In genomic region chr15:72796515-72797337, GRCh38 we compare ENCODE assay signal across 7 cellular contexts. TPM values are rescaled to one million over a fixed set of nuclear protein-coding genes. Genes with fewer than 3 reads are reported as not detected.
DNase-seq lines count a peak whose midpoint lies in the region; ATAC-seq and TF ChIP-seq lines count a peak whose summit lies in the region.

No MANE protein-coding gene starts in this region.

- peaks cover 7% of the 10 kb centered on the region for H3K4me1 Mint-ChIP-seq in T-helper 1 cell treated with Interleukin-12 subunit alpha and Interleukin-12 subunit beta and Interleukin-4 antibody, amounts not matched to agents 30 μg/mL and 1 μg/mL, for 36 hours (ENCODE audit: low read depth)
- H3K4me1 Mint-ChIP-seq in brain = peaks cover 27% of the 10 kb centered on the region

- H3K9me3 Mint-ChIP-seq in T-helper 1 cell treated with Interleukin-12 subunit alpha and Interleukin-12 subunit beta and Interleukin-4 antibody, amounts not matched to agents 30 μg/mL and 1 μg/mL, for 36 hours = no peaks in the 10 kb centered on the region
- peaks cover 0 to 4% (median 0%) of the 10 kb centered on the region in 5 experiments for H3K9me3 Mint-ChIP-seq in brain

- DNase-seq in GM10266 (ENCODE audit: extremely low spot score) (peak; percentile 79), HT1080 (ENCODE audit: low read depth) (peak; percentile 46)

- H3K27ac ChIP-seq in iPS-18a (ENCODE audit: low read length) = no peak overlapping the region

- peak overlapping the region; percentile 63 for H3K4me3 ChIP-seq in iPS-18a (ENCODE audit: low read length)
- H3K4me3 ChIP-seq in skeletal muscle satellite cell (ENCODE audit: low read length) = peak overlapping the region; percentile 70

- H3K27me3 Mint-ChIP-seq in T-helper 1 cell treated with Interleukin-12 subunit alpha and Interleukin-12 subunit beta and Interleukin-4 antibody, amounts not matched to agents 30 μg/mL and 1 μg/mL, for 36 hours (ENCODE audit: low read depth) = peaks cover 39% of the 10 kb centered on the region
- peaks cover 28% of the 10 kb centered on the region for H3K27me3 Mint-ChIP-seq in brain

- H3K9me3 ChIP-seq in iPS-18a (ENCODE audit: control insufficient read depth, low read depth, low read length) (no peaks in the 10 kb centered on the region), skeletal muscle satellite cell (replicated peaks; ENCODE audit: low read length) (no peaks in the 10 kb centered on the region)

- H3K27ac Mint-ChIP-seq in T-helper 1 cell treated with Interleukin-12 subunit alpha and Interleukin-12 subunit beta and Interleukin-4 antibody, amounts not matched to agents 30 μg/mL and 1 μg/mL, for 36 hours = peak overlapping the region; percentile 57
- peak overlapping the region in 2 of 5 experiments; percentile 41 to 78 for H3K27ac Mint-ChIP-seq in brain

- no peaks in the 10 kb centered on the region for H3K36me3 Mint-ChIP-seq in T-helper 1 cell treated with Interleukin-12 subunit alpha and Interleukin-12 subunit beta and Interleukin-4 antibody, amounts not matched to agents 30 μg/mL and 1 μg/mL, for 36 hours (ENCODE audit: low read depth)
- no peaks in the 10 kb centered on the region for H3K36me3 Mint-ChIP-seq in brain

- H3K4me1 ChIP-seq in iPS-18a (ENCODE audit: control insufficient read depth, low read depth, low read length) (no peaks in the 10 kb centered on the region), skeletal muscle satellite cell (ENCODE audit: control insufficient read depth, insufficient read depth, low read length) (peaks cover 8% of the 10 kb centered on the region)

- H3K9ac ChIP-seq in iPS-18a (ENCODE audit: low read length) (no peak overlapping the region), skeletal muscle satellite cell (ENCODE audit: low read depth, low read length) (peak overlapping the region; percentile 52)

- H3K27me3 ChIP-seq in iPS-18a (ENCODE audit: control insufficient read depth, insufficient read depth, low read length) (peaks cover 10% of the 10 kb centered on the region), skeletal muscle satellite cell (ENCODE audit: control insufficient read depth, insufficient read depth, low read length) (peaks cover 25% of the 10 kb centered on the region)

- peak overlapping the region; percentile 91 for H3K4me2 ChIP-seq in skeletal muscle satellite cell (ENCODE audit: low read length)

- H3K36me3 ChIP-seq in iPS-18a (ENCODE audit: control insufficient read depth, low read depth, low read length) (no peaks in the 10 kb centered on the region), skeletal muscle satellite cell (ENCODE audit: insufficient read depth, low read length) (no peaks in the 10 kb centered on the region)

- TF ChIP-seq CTCF in GM10266 (IDR thresholded peaks at IDR 0.05; ENCODE audit: control insufficient read depth, insufficient read depth, low read depth, missing control alignments) (peak; percentile 68), brain (conservative IDR thresholded peaks at IDR 0.05) (peak; percentile 73 to 83)

- H3K4me3 Mint-ChIP-seq in T-helper 1 cell treated with Interleukin-12 subunit alpha and Interleukin-12 subunit beta and Interleukin-4 antibody, amounts not matched to agents 30 μg/mL and 1 μg/mL, for 36 hours = peak overlapping the region; percentile 86
- H3K4me3 Mint-ChIP-seq in brain = peak overlapping the region; percentile 81 to 87 (median 84)

- ATAC-seq in HG03520 (IDR thresholded peaks at IDR 0.05; ENCODE audit: unreplicated experiment) = no peak

RNA-seq across cellular contexts. Expression of gene ADPGK, which starts 13.2 kb away (rescaled TPM):
- 67.7 and 69.5 TPM in 2 replicates for total RNA-seq in HT1080 (2014; rRNA removed; shearing (Covaris generic))
- polyA plus RNA-seq in HT1080 (2015; cell fraction: cytosol; rRNA removed) = 65.8 and 71.4 TPM in 2 replicates
- polyA plus RNA-seq in HT1080 (2015; cell fraction: nucleus; rRNA removed) = 98.0 and 108 TPM in 2 replicates
- polyA plus RNA-seq in brain (ENCODE audit: insufficient read depth, low read depth, low replicate concordance) = 19.4 TPM
- total RNA-seq in skeletal muscle satellite cell (2012; rRNA removed) = 54.5 and 55.9 TPM in 2 replicates
